Comparison of ENCODE assay signal across 21 cellular contexts in the genomic region with DNA sequence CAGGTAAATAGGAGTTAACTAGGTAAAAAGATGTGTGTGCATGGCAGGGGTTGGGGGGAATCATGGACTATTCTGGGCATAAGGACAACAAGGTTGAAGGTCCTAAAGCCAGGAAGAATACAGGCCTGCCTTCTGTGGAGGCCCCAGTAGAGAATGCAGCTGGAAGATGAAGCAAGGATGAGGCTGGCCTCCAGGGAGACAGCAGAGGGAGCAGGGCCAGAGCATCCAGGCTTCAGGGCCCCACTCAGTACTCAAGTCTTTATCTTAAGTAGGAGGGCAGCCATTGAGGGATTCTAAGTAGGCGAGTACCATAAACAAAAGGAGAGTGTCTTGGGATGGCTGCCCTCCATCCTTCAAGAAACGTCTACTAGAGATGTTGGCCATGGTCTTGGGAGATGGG.
"Had no signal": no experiment of that assay in that cellular context is flagged by ENCODE, and none has a peak within 500 bp of the region (broad histone marks: within the 10 kb centered on the region; RNA-seq: fewer than 3 reads in every experiment).

No MANE protein-coding gene starts in this region.

- FAIRE-seq: endometrium, small intestine had no signal

- H3K27me3 Mint-ChIP-seq: activated CD4-positive, alpha-beta T cell treated with anti-CD3 and anti-CD28 coated beads, Interleukin-2, amount 10 ng/mL, durations not matched to agents 7 days and 5 days had no signal

- H3K27me3 ChIP-seq: cardiac muscle cell, foreskin keratinocyte, left lung, transverse colon had no signal

- ATAC-seq: activated CD8-positive, alpha-beta T cell treated with anti-CD3 and anti-CD28 coated beads, Interleukin-2, amount 10 ng/mL, durations not matched to agents 7 days and 5 days; foreskin keratinocyte; left lung; sciatic nerve; stimulated activated effector memory CD8-positive, alpha-beta T cell treated with anti-CD3 and anti-CD28 coated beads, Interleukin-12 subunit alpha, Interleukin-12 subunit beta, amount 100 ng/mL, for 72 hours; stimulated activated naive CD8-positive, alpha-beta T cell treated with anti-CD3 and anti-CD28 coated beads, Interleukin-15, amount 100 ng/mL, for 72 hours had no signal

- H3K27ac Mint-ChIP-seq: activated CD4-positive, alpha-beta T cell treated with anti-CD3 and anti-CD28 coated beads, Interleukin-2, amount 10 ng/mL, durations not matched to agents 7 days and 5 days; activated CD8-positive, alpha-beta T cell treated with anti-CD3 and anti-CD28 coated beads, Interleukin-2, amount 10 ng/mL, durations not matched to agents 7 days and 5 days; activated naive CD8-positive, alpha-beta T cell treated with anti-CD3 and anti-CD28 coated beads for 36 hours; activated T-helper 1 cell treated with anti-CD3 and anti-CD28 coated beads, Interleukin-12 subunit alpha, Interleukin-12 subunit beta, Interleukin-2, Interleukin-4 antibody, amounts not matched to agents 30 ng/mL and 10 ng/mL and 1 ng/mL, durations not matched to agents 14 hours and 24 hours and 36 hours; immature natural killer cell; nephron progenitor cell; stimulated activated effector memory CD8-positive, alpha-beta T cell treated with anti-CD3 and anti-CD28 coated beads, Interleukin-12 subunit alpha, Interleukin-12 subunit beta, amount 100 ng/mL, for 72 hours; stimulated activated naive CD8-positive, alpha-beta T cell treated with anti-CD3 and anti-CD28 coated beads, Interleukin-15, amount 100 ng/mL, for 72 hours had no signal

- H3K36me3 Mint-ChIP-seq: immature natural killer cell; stimulated activated effector memory CD8-positive, alpha-beta T cell treated with anti-CD3 and anti-CD28 coated beads, Interleukin-12 subunit alpha, Interleukin-12 subunit beta, amount 100 ng/mL, for 72 hours had no signal

- H3K4me3 Mint-ChIP-seq: activated CD4-positive, alpha-beta T cell treated with anti-CD3 and anti-CD28 coated beads, Interleukin-2, amount 10 ng/mL, durations not matched to agents 7 days and 5 days; activated CD8-positive, alpha-beta T cell treated with anti-CD3 and anti-CD28 coated beads, Interleukin-2, amount 10 ng/mL, durations not matched to agents 7 days and 5 days; activated naive CD8-positive, alpha-beta T cell treated with anti-CD3 and anti-CD28 coated beads for 36 hours; activated T-helper 1 cell treated with anti-CD3 and anti-CD28 coated beads, Interleukin-12 subunit alpha, Interleukin-12 subunit beta, Interleukin-2, Interleukin-4 antibody, amounts not matched to agents 30 ng/mL and 10 ng/mL and 1 ng/mL, durations not matched to agents 14 hours and 24 hours and 36 hours; immature natural killer cell; nephron progenitor cell; stimulated activated effector memory CD8-positive, alpha-beta T cell treated with anti-CD3 and anti-CD28 coated beads, Interleukin-12 subunit alpha, Interleukin-12 subunit beta, amount 100 ng/mL, for 72 hours; stimulated activated naive CD8-positive, alpha-beta T cell treated with anti-CD3 and anti-CD28 coated beads, Interleukin-15, amount 100 ng/mL, for 72 hours had no signal

- H3K27ac ChIP-seq: cardiac muscle cell, foreskin keratinocyte, left lung had no signal

- H3K36me3 ChIP-seq: cardiac muscle cell, left lung, transverse colon had no signal

- H3K4me1 Mint-ChIP-seq: activated CD4-positive, alpha-beta T cell treated with anti-CD3 and anti-CD28 coated beads, Interleukin-2, amount 10 ng/mL, durations not matched to agents 7 days and 5 days; activated naive CD8-positive, alpha-beta T cell treated with anti-CD3 and anti-CD28 coated beads for 36 hours; immature natural killer cell; stimulated activated effector memory CD8-positive, alpha-beta T cell treated with anti-CD3 and anti-CD28 coated beads, Interleukin-12 subunit alpha, Interleukin-12 subunit beta, amount 100 ng/mL, for 72 hours; stimulated activated naive CD8-positive, alpha-beta T cell treated with anti-CD3 and anti-CD28 coated beads, Interleukin-15, amount 100 ng/mL, for 72 hours had no signal

- H3K4me3 ChIP-seq: cardiac muscle cell, left lung, transverse colon had no signal

- H3K9me3 ChIP-seq: transverse colon had no signal

- DNase-seq: activated CD4-positive, alpha-beta T cell treated with anti-CD3 and anti-CD28 coated beads, Interleukin-2, amount 10 ng/mL, durations not matched to agents 7 days and 5 days; activated CD8-positive, alpha-beta T cell treated with anti-CD3 and anti-CD28 coated beads, Interleukin-2, amount 10 ng/mL, durations not matched to agents 7 days and 5 days; activated naive CD8-positive, alpha-beta T cell treated with anti-CD3 and anti-CD28 coated beads for 36 hours; foreskin keratinocyte; immature natural killer cell; left lung; mammary epithelial cell; midbrain; nephron progenitor cell; occipital lobe; posterior cingulate gyrus; small intestine; stimulated activated CD4-positive, alpha-beta T cell treated with anti-CD3 and anti-CD28 coated beads, Interleukin-2, amount 100 ng/mL, for 24 hours; stimulated activated naive CD8-positive, alpha-beta T cell treated with anti-CD3 and anti-CD28 coated beads, Interleukin-15, amount 100 ng/mL, for 72 hours; T-helper 9 cell; transverse colon had no signal
